Comparison of ENCODE assay signal across 1 cellular context in genomic region chr19:45499196-45500180, GRCh38.
A peak's percentile ranks its signal among the peaks of the same experiment; 100 is the strongest.
TF ChIP-seq lines count a peak whose summit lies in the region.

No MANE protein-coding gene starts in this region.

TF ChIP-seq in H1, 55 proteins besides CTCF, POLR2A, EP300 and RAD21 (continued from another document):
- TF ChIP-seq, protein P1, sequence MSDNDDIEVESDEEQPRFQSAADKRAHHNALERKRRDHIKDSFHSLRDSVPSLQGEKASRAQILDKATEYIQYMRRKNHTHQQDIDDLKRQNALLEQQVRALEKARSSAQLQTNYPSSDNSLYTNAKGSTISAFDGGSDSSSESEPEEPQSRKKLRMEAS (IDR thresholded peaks at IDR 0.05), result peak; percentile 100
- TF ChIP-seq CREB1 (IDR thresholded peaks at IDR 0.05), result 0 out of 2 replicates have a peak, but pooled peaks have one; percentile 7
- no peak for TF ChIP-seq RFX5 (IDR thresholded peaks at IDR 0.05; ENCODE audit: borderline replicate concordance, low read depth, low read length)
- no peak for TF ChIP-seq HDAC2 (IDR thresholded peaks at IDR 0.05; ENCODE audit: borderline replicate concordance in 1 of 2, low read depth in 2 of 2, low read length in 2 of 2)
- TF ChIP-seq EZH2 (IDR thresholded peaks at IDR 0.05; ENCODE audit: low read depth, low read length, severe bottlenecking), result no peak
- peak; percentile 65 for TF ChIP-seq TAF7 (optimal IDR thresholded peaks at IDR 0.05; ENCODE audit: borderline replicate concordance, low read depth, low read length)
- TF ChIP-seq KDM4A (IDR thresholded peaks at IDR 0.05; ENCODE audit: low read depth, low read length, severe bottlenecking), result peak; percentile 54
- TF ChIP-seq TAF1 (IDR thresholded peaks at IDR 0.05; ENCODE audit: low read depth, low read length), result peak; percentile 70
- TF ChIP-seq RNF2 (IDR thresholded peaks at IDR 0.05; ENCODE audit: borderline replicate concordance, low read depth, low read length, missing control alignments, poor library complexity, severe bottlenecking), result peak; percentile 58
- TF ChIP-seq ATF2 (IDR thresholded peaks at IDR 0.05; ENCODE audit: low read length), result 0 out of 2 replicates have a peak, but pooled peaks have one; percentile 45
- peak in 1 of 2 experiments; percentile 55; a peak in 2 of 4 replicates for TF ChIP-seq SIN3A (conservative IDR thresholded peaks at IDR 0.05 in 1 of 2, IDR thresholded peaks at IDR 0.05 in 1 of 2; ENCODE audit: low read depth in 1 of 2, low read length in 2 of 2)
- peak; percentile 78 for TF ChIP-seq SP4 (IDR thresholded peaks at IDR 0.05; ENCODE audit: low read length)
- TF ChIP-seq CHD2 (IDR thresholded peaks at IDR 0.05; ENCODE audit: low read length), result no peak
- 0 out of 2 replicates have a peak, but pooled peaks have one; percentile 53 for TF ChIP-seq TCF12 (IDR thresholded peaks at IDR 0.05; ENCODE audit: low read depth, low read length)
- TF ChIP-seq GABPA (IDR thresholded peaks at IDR 0.05; ENCODE audit: borderline replicate concordance, insufficient read depth, low read length), result no peak
- TF ChIP-seq USF2 (IDR thresholded peaks at IDR 0.05; ENCODE audit: low read length), result no peak
- no peak for TF ChIP-seq SIRT6 (IDR thresholded peaks at IDR 0.05; ENCODE audit: low read length)
- TF ChIP-seq YY1 (IDR thresholded peaks at IDR 0.05; ENCODE audit: low read depth, low read length), result 0 out of 2 replicates have a peak, but pooled peaks have one; percentile 15
- peak; percentile 46 for TF ChIP-seq TBP (IDR thresholded peaks at IDR 0.05; ENCODE audit: low read depth, low read length)
